8 cellular contexts compared by ENCODE assay signal in the genomic region with DNA sequence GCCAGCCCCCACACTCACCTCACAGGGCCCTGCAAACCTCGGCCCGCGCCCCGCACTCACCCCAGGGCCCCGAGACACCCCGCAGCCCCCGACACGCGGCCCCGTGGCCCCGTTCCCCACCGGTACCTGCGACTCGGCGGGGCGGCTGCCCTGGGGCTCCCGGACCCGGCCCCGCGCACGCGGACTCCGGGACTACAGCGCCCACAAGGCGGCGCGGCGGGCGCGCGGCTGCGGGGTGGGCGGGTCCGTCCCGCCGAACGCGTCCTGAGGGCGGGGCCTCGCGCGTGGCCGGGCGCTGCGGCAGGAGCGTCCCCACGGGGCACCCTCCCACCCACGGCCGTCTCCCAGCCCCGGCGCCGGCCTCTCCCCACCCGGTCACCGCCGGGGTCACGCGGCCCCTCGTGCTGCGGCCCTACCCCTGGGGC. TPM values are rescaled to one million over a fixed set of nuclear protein-coding genes. Genes with fewer than 3 reads are reported as not detected.
DNase-seq lines count a peak whose midpoint lies in the region; ATAC-seq and TF ChIP-seq lines count a peak whose summit lies in the region.

A gene (minus strand): TSS at position 199 of the 425 bp plus-strand sequence. CDS start 4,481 bp downstream, outside the sequence.

- H3K79me2 ChIP-seq in KMS-11 (ENCODE audit: insufficient read depth, low read depth), result peaks cover 38% of the 10 kb centered on the region

- no peak for TF ChIP-seq CTCF in KMS-11 (conservative IDR thresholded peaks at IDR 0.05; ENCODE audit: low read depth, low read length)
- peak in 5 of 7 experiments; percentile 9 to 67 (median 62) for TF ChIP-seq CTCF in body of pancreas (IDR thresholded peaks at IDR 0.05)

- intact Hi-C loops in body of pancreas (cut with DNase I), result loop anchor here (10.0 kb wide), 1 partner anchor 257 kb away; a partner anchor contains a TSS

- DNase-seq in CMK (ENCODE audit: low read depth) (peak; percentile 78), T1000 (lab: John Stamatoyannopoulos, UW) (peak; percentile 46), body of pancreas (peak; percentile 60 to 73 (median 66)), NCI-H2029 (lab: John Stamatoyannopoulos, UW) (no peak)

- H3K36me3 ChIP-seq in KMS-11 (ENCODE audit: insufficient read depth), result no peaks in the 10 kb centered on the region
- no peaks in the 10 kb centered on the region for H3K36me3 ChIP-seq in body of pancreas (replicated peaks in 1 of 2; ENCODE audit: insufficient read depth in 1 of 2, low read depth in 2 of 2)
- H3K36me3 ChIP-seq in iPS-18a (ENCODE audit: control insufficient read depth, low read depth, low read length), result no peaks in the 10 kb centered on the region
- H3K36me3 ChIP-seq in skeletal muscle tissue (ENCODE audit: control insufficient read depth in 3 of 3, insufficient read depth in 3 of 3, low read length in 3 of 3), result no peaks in the 10 kb centered on the region

- peak within 1 kb of the TSS; percentile 45 for H3K4me3 ChIP-seq in KMS-11 (IDR thresholded peaks at IDR 0.05; ENCODE audit: insufficient read depth, low read depth, low read length)
- H3K4me3 ChIP-seq in body of pancreas, result peak within 1 kb of the TSS; percentile 35 to 58
- peak within 1 kb of the TSS; percentile 75 for H3K4me3 ChIP-seq in iPS-18a (ENCODE audit: low read length)
- H3K4me3 ChIP-seq in skeletal muscle tissue (ENCODE audit: low read length in 3 of 3), result peak within 1 kb of the TSS; percentile 38 to 65 (median 58)

- ATAC-seq in GM19463 (IDR thresholded peaks at IDR 0.05; ENCODE audit: unreplicated experiment), result peak; percentile 62
- peak; percentile 86 for ATAC-seq in body of pancreas

- H3K27me3 ChIP-seq in KMS-11 (ENCODE audit: insufficient read depth, low read depth), result peaks cover 4% of the 10 kb centered on the region; the same call in 1 of the 2 replicates
- no peaks in the 10 kb centered on the region for H3K27me3 ChIP-seq in body of pancreas
- no peaks in the 10 kb centered on the region for H3K27me3 ChIP-seq in iPS-18a (ENCODE audit: control insufficient read depth, insufficient read depth, low read length)
- no peaks in the 10 kb centered on the region for H3K27me3 ChIP-seq in skeletal muscle tissue (ENCODE audit: control insufficient read depth in 3 of 3, insufficient read depth in 3 of 3, low read length in 3 of 3)

- peak within 1 kb of the TSS; percentile 53 for H2AFZ ChIP-seq in KMS-11 (ENCODE audit: low read depth)

- H3K9ac ChIP-seq in KMS-11 (peak within 1 kb of the TSS; percentile 95), iPS-18a (ENCODE audit: low read length) (peak within 1 kb of the TSS; percentile 65), skeletal muscle tissue (ENCODE audit: low read depth in 1 of 3, low read length in 3 of 3) (peak within 1 kb of the TSS in 2 of 3 donors; percentile 43 to 62)

- H3K4me1 ChIP-seq in KMS-11 (ENCODE audit: low read depth, poor library complexity, severe bottlenecking) (no peaks in the 10 kb centered on the region), body of pancreas (peaks cover 14% of the 10 kb centered on the region), iPS-18a (ENCODE audit: control insufficient read depth, low read depth, low read length) (no peaks in the 10 kb centered on the region), skeletal muscle tissue (ENCODE audit: control insufficient read depth in 3 of 3, insufficient read depth in 3 of 3, low read length in 3 of 3) (peaks cover 3 to 9% (median 4%) of the 10 kb centered on the region in 3 donors)

- WGBS in body of pancreas, 2 donors, result 0% methylated on average over 11 of the region's 59 CpGs; no CpG with 5 or more reads in 1 of the 2 donors

- H3K9me3 ChIP-seq in body of pancreas (no peaks in the 10 kb centered on the region), iPS-18a (ENCODE audit: control insufficient read depth, low read depth, low read length) (no peaks in the 10 kb centered on the region), skeletal muscle tissue (ENCODE audit: control insufficient read depth in 3 of 3, low read length in 3 of 3) (no peaks in the 10 kb centered on the region)

- H4K20me1 ChIP-seq in KMS-11 (ENCODE audit: insufficient read depth), result no peaks in the 10 kb centered on the region

- peak within 1 kb of the TSS; percentile 94 for H3K4me2 ChIP-seq in KMS-11

- H3K27ac ChIP-seq in KMS-11 (peak within 1 kb of the TSS; percentile 74), body of pancreas (peak within 1 kb of the TSS in 2 of 4 donors; percentile 47 to 49), iPS-18a (ENCODE audit: low read length) (no peak within 1 kb of the TSS), skeletal muscle tissue (ENCODE audit: low read depth, low read length) (no peak within 1 kb of the TSS)

- no peak for TF ChIP-seq POLR2A in body of pancreas (IDR thresholded peaks at IDR 0.05)

RNA-seq across cellular contexts. Expression of the gene that starts here (rescaled TPM):
- 1 to 10 TPM; 2.6 to 7.0 TPM for total RNA-seq in body of pancreas
- 4.7 TPM for total RNA-seq in skeletal muscle tissue
